8 cellular contexts compared by ENCODE assay signal in genomic region chr2:129877289-129877741, GRCh38.
DNase-seq lines count a peak whose midpoint lies in the region; ATAC-seq, FAIRE-seq and TF ChIP-seq lines count a peak whose summit lies in the region.

No MANE protein-coding gene starts in this region.

- peaks cover 11% of the 10 kb centered on the region for H3K4me1 ChIP-seq in CD8-positive, alpha-beta T cell (ENCODE audit: insufficient read depth, low read length)

- H3K9me3 Mint-ChIP-seq in CD8-positive, alpha-beta T cell, result no peaks in the 10 kb centered on the region
- H3K9me3 Mint-ChIP-seq in nephron progenitor cell, result no peaks in the 10 kb centered on the region

- peak overlapping the region; percentile 49 for H3K27ac ChIP-seq in CD8-positive, alpha-beta T cell (ENCODE audit: low read depth, low read length)

- CTCF ChIA-PET in CD8-positive, alpha-beta T cell (lab: Charles Lee), result interaction anchor here (1.5 kb wide), 1 partner anchor 27 kb away, joined by 5 read pairs; no protein-coding TSS in a partner anchor

- H3K4me3 Mint-ChIP-seq in CD8-positive, alpha-beta T cell, result peak overlapping the region; percentile 98
- peak overlapping the region; percentile 97 for H3K4me3 Mint-ChIP-seq in nephron progenitor cell

- H3K9me3 ChIP-seq in CD8-positive, alpha-beta T cell (ENCODE audit: low read length), result no peaks in the 10 kb centered on the region

- no peaks in the 10 kb centered on the region for H3K27me3 Mint-ChIP-seq in CD8-positive, alpha-beta T cell (ENCODE audit: low read depth)
- H3K27me3 Mint-ChIP-seq in nephron progenitor cell (ENCODE audit: low read depth, poor library complexity), result peaks cover 29% of the 10 kb centered on the region

- peak overlapping the region; percentile 95 for H3K27ac Mint-ChIP-seq in CD8-positive, alpha-beta T cell
- H3K27ac Mint-ChIP-seq in nephron progenitor cell, result peak overlapping the region; percentile 53

- DNase-seq in CD8-positive, alpha-beta T cell, result peak; percentile 62 to 91 (median 84)
- DNase-seq in GM20000 (ENCODE audit: low spot score), result peak; percentile 95
- DNase-seq in HTR-8/SVneo (ENCODE audit: insufficient read length, low spot score), result peak; percentile 97
- DNase-seq in RPMI7951 (ENCODE audit: low read depth), result peak; percentile 74
- peak; percentile 77 for DNase-seq in activated effector memory CD4-positive, alpha-beta T cell treated with Interleukin-2 at 50 U/mL for 16 hours
- peak; percentile 69 to 83 for DNase-seq in foreskin fibroblast
- peak; percentile 93 for DNase-seq in nephron progenitor cell
- peak; percentile 81 for DNase-seq in stimulated activated naive CD4-positive, alpha-beta T cell treated with Interleukin-2 at 50 U/mL for 16 hours (lab: John Stamatoyannopoulos, UW)

- peak; percentile 95 for ATAC-seq in CD8-positive, alpha-beta T cell

- H3K36me3 ChIP-seq in CD8-positive, alpha-beta T cell (ENCODE audit: insufficient read depth, low read length), result no peaks in the 10 kb centered on the region

- H3K4me1 Mint-ChIP-seq in CD8-positive, alpha-beta T cell (ENCODE audit: low read depth), result peaks cover 16% of the 10 kb centered on the region
- peaks cover 9% of the 10 kb centered on the region for H3K4me1 Mint-ChIP-seq in nephron progenitor cell

- no peaks in the 10 kb centered on the region for H3K27me3 ChIP-seq in CD8-positive, alpha-beta T cell (ENCODE audit: insufficient read depth, low read length)

- intact Hi-C loops in CD8-positive, alpha-beta T cell (cut with DNase I, micrococcal nuclease), result loop anchor here (1.0 to 5.0 kb wide), 8 partner anchors 304 to 1615 kb away; partner anchors contain the start of genes IMP4 (in 2 of the 2), MZT2A (in 1 of the 2), PTPN18 (in 1 of the 2) and SMPD4 (in 1 of the 2)

- H3K36me3 Mint-ChIP-seq in CD8-positive, alpha-beta T cell, result peaks cover 2% of the 10 kb centered on the region
- no peaks in the 10 kb centered on the region for H3K36me3 Mint-ChIP-seq in nephron progenitor cell (ENCODE audit: low read depth)

- FAIRE-seq in HTR-8/SVneo (lab: Jason Lieb, UNC), result no peak

- TF ChIP-seq CTCF in CD8-positive, alpha-beta T cell (IDR thresholded peaks at IDR 0.05), result no peak
- TF ChIP-seq CTCF in GM20000 (IDR thresholded peaks at IDR 0.05; ENCODE audit: extremely low read depth, missing control alignments) (no peak), foreskin fibroblast (IDR thresholded peaks at IDR 0.05; ENCODE audit: low read depth, low read length) (no peak), nephron progenitor cell (IDR thresholded peaks at IDR 0.05) (no peak)

- peak overlapping the region; percentile 87 for H3K4me3 ChIP-seq in CD8-positive, alpha-beta T cell (ENCODE audit: low read depth, low read length)
- peak overlapping the region; percentile 75 to 88 for H3K4me3 ChIP-seq in foreskin fibroblast (ENCODE audit: low read depth in 1 of 2, low read length in 2 of 2)

- POLR2A ChIA-PET in CD8-positive, alpha-beta T cell (lab: Charles Lee), result interaction anchor here (1.3 kb wide), 2 partner anchors 30 to 465 kb away, joined by 3 read pairs; partner anchors contain the start of gene IMP4

Comparison
In these comparisons a context has a peak if more than half of its experiments do, and no peak if none do; other contexts are left out.
1. Peak in every context shown above with its lines: DNase-seq, ATAC-seq, H3K4me3 ChIP-seq and H3K27ac ChIP-seq.